ENCODE assay signal across 18 cellular contexts in genomic region chr6:87822011-87822410, GRCh38.
A peak's percentile ranks its signal among the peaks of the same experiment; 100 is the strongest.
DNase-seq lines count a peak whose midpoint lies in the region; ATAC-seq and TF ChIP-seq lines count a peak whose summit lies in the region.
"Had no signal": no experiment of that assay in that cellular context is flagged by ENCODE, and none has a peak within 500 bp of the region (broad histone marks: within the 10 kb centered on the region; RNA-seq: fewer than 3 reads in every experiment).

No MANE protein-coding gene starts in this region.

- H3K4me1 Mint-ChIP-seq in GM23338, result no peaks in the 10 kb centered on the region
- H3K4me1 Mint-ChIP-seq in mesothelial cell of epicardium, result peaks cover 46% of the 10 kb centered on the region
- H3K4me1 Mint-ChIP-seq in H9, result no peaks in the 10 kb centered on the region

- H3K27ac ChIP-seq in GM23338 (ENCODE audit: low read depth), result no peak overlapping the region
- H3K27ac ChIP-seq in hepatocyte, result peak overlapping the region; percentile 8
- no peak overlapping the region for H3K27ac ChIP-seq in H9 (ENCODE audit: insufficient read length, low read depth, low read length)
- H3K27ac ChIP-seq: HL-60, KMS-11 had no signal

- H2BK5ac ChIP-seq in H9 (ENCODE audit: insufficient read length, low read length), result no peak overlapping the region

- no peak overlapping the region for H3K14ac ChIP-seq in H9 (ENCODE audit: insufficient read depth, low read length)

- intact Hi-C loops in Right ventricle myocardium superior (cut with DNase I), result no loop called here

- H3K27me3 ChIP-seq in GM23338 (ENCODE audit: insufficient read depth) (no peaks in the 10 kb centered on the region), hepatocyte (no peaks in the 10 kb centered on the region), H9 (ENCODE audit: insufficient read depth, low read length) (no peaks in the 10 kb centered on the region)

- DNase-seq in GM23338 (ENCODE audit: low spot score), result no peak
- peak; percentile 17 for DNase-seq in dedifferentiated amniotic fluid mesenchymal stem cell (ENCODE audit: extremely low spot score)
- DNase-seq in hepatocyte (ENCODE audit: low spot score), result no peak
- no peak for DNase-seq in mesothelial cell of epicardium (ENCODE audit: low spot score in 2 of 2, unreplicated experiment in 2 of 2)
- no peak for DNase-seq in T1000 (lab: John Stamatoyannopoulos, UW)
- DNase-seq in Right ventricle myocardium superior, result no peak
- no peak for DNase-seq in H9
- DNase-seq: CD4-positive, CD25-positive, alpha-beta regulatory T cell; HFFc6; NCI-H1105; NCI-H2029 treated with DMSO at 0.1 percent for 48 hours; NCI-H2171; NCI-H524 treated with DMSO at 0.1 percent for 48 hours; NCI-H82 had no signal

- no peak overlapping the region for H3K4me3 Mint-ChIP-seq in GM23338
- no peak overlapping the region for H3K4me3 Mint-ChIP-seq in mesothelial cell of epicardium
- no peak overlapping the region for H3K4me3 Mint-ChIP-seq in H9
- H3K4me3 Mint-ChIP-seq: CD4-positive, CD25-positive, alpha-beta regulatory T cell; HFFc6 had no signal

- H3K27ac Mint-ChIP-seq in GM23338, result no peak overlapping the region
- peak overlapping the region; percentile 50 for H3K27ac Mint-ChIP-seq in mesothelial cell of epicardium
- H3K27ac Mint-ChIP-seq in H9, result no peak overlapping the region
- H3K27ac Mint-ChIP-seq: CD4-positive, CD25-positive, alpha-beta regulatory T cell; HFFc6 had no signal

- H3K4ac ChIP-seq in H9 (ENCODE audit: low read depth, low read length), result no peak overlapping the region

- no peak overlapping the region for H2AK5ac ChIP-seq in H9 (ENCODE audit: insufficient read length, low read length)

- no peaks in the 10 kb centered on the region for H3K79me1 ChIP-seq in H9 (ENCODE audit: insufficient read depth, low read depth, low read length, poor library complexity, severe bottlenecking)

- H2BK12ac ChIP-seq in H9 (ENCODE audit: insufficient read length, low read depth, low read length), result no peak overlapping the region

- H2AFZ ChIP-seq in GM23338 (peak overlapping the region; percentile 2; the same call in 1 of the 2 replicates), hepatocyte (no peak overlapping the region), H9 (ENCODE audit: low read length) (no peak overlapping the region)

- no peak overlapping the region for H4K91ac ChIP-seq in H9 (ENCODE audit: insufficient read length, low read depth, low read length)

- no peak for ATAC-seq in GM23338
- ATAC-seq in HG03280 (IDR thresholded peaks at IDR 0.05; ENCODE audit: unreplicated experiment), result no peak
- no peak for ATAC-seq in Right ventricle myocardium superior (ENCODE audit: poor library complexity)
- ATAC-seq: Panc1 had no signal

- no peaks in the 10 kb centered on the region for H3K23me2 ChIP-seq in H9 (ENCODE audit: insufficient read length, low read depth, low read length, poor library complexity, severe bottlenecking)

- H3K27me3 Mint-ChIP-seq in GM23338 (ENCODE audit: insufficient read depth, low read depth, poor library complexity), result peaks cover 2% of the 10 kb centered on the region
- no peaks in the 10 kb centered on the region for H3K27me3 Mint-ChIP-seq in mesothelial cell of epicardium (ENCODE audit: low read depth)
- no peaks in the 10 kb centered on the region for H3K27me3 Mint-ChIP-seq in H9 (ENCODE audit: low read depth)

- H2BK20ac ChIP-seq in H9 (ENCODE audit: low read depth, low read length, poor library complexity, severe bottlenecking), result no peak overlapping the region

- H3K9me3 ChIP-seq in hepatocyte (ENCODE audit: low read depth) (no peaks in the 10 kb centered on the region), H9 (ENCODE audit: control insufficient read depth, low read depth, low read length) (no peaks in the 10 kb centered on the region)

- TF ChIP-seq CTCF in GM23338 (conservative IDR thresholded peaks at IDR 0.05; ENCODE audit: low read depth in 2 of 2), result no peak
- TF ChIP-seq CTCF in hepatocyte (IDR thresholded peaks at IDR 0.05; ENCODE audit: poor library complexity), result no peak
- no peak for TF ChIP-seq CTCF in mesothelial cell of epicardium (IDR thresholded peaks at IDR 0.05; ENCODE audit: unreplicated experiment)
- no peak for TF ChIP-seq CTCF in H9 (conservative IDR thresholded peaks at IDR 0.05)

- H3F3A ChIP-seq in GM23338 (replicated peaks; ENCODE audit: low read depth), result no peaks in the 10 kb centered on the region

- no peak overlapping the region for H4K5ac ChIP-seq in H9 (ENCODE audit: insufficient read length, low read depth, low read length)

- H3K9me2 ChIP-seq in GM23338 (ENCODE audit: insufficient read depth), result no peaks in the 10 kb centered on the region
- no peaks in the 10 kb centered on the region for H3K9me2 ChIP-seq in hepatocyte (replicated peaks; ENCODE audit: insufficient read depth)

- H3K4me3 ChIP-seq in GM23338, result no peak overlapping the region
- H3K4me3 ChIP-seq in hepatocyte, result no peak overlapping the region

- H3K9me3 Mint-ChIP-seq in GM23338 (no peaks in the 10 kb centered on the region), mesothelial cell of epicardium (no peaks in the 10 kb centered on the region), H9 (no peaks in the 10 kb centered on the region)
- H3K9me3 Mint-ChIP-seq: HFFc6 had no signal

- H3K4me2 ChIP-seq in GM23338 (no peak overlapping the region), hepatocyte (no peak overlapping the region), H9 (ENCODE audit: insufficient read depth, insufficient read length, low read length) (no peak overlapping the region)
- H3K4me2 ChIP-seq: KMS-11 had no signal

- H3T11ph ChIP-seq in H9 (ENCODE audit: low read length), result no peak overlapping the region

- no peak overlapping the region for H2BK120ac ChIP-seq in H9 (ENCODE audit: low read depth, low read length, poor library complexity, severe bottlenecking)

- no peak overlapping the region for H3K18ac ChIP-seq in H9 (ENCODE audit: insufficient read length, low read depth, low read length)

- H3K4me1 ChIP-seq in GM23338 (ENCODE audit: insufficient read depth) (no peaks in the 10 kb centered on the region), hepatocyte (ENCODE audit: insufficient read depth) (peaks cover 29% of the 10 kb centered on the region), H9 (ENCODE audit: insufficient read depth, low read length) (no peaks in the 10 kb centered on the region)

- H3K36me3 ChIP-seq in GM23338 (ENCODE audit: insufficient read depth), result no peaks in the 10 kb centered on the region
- H3K36me3 ChIP-seq in hepatocyte (replicated peaks; ENCODE audit: insufficient read depth, low read depth), result no peaks in the 10 kb centered on the region

- H3K23ac ChIP-seq in H9 (ENCODE audit: insufficient read length, low read depth, low read length), result no peak overlapping the region

- no peaks in the 10 kb centered on the region for H3K79me2 ChIP-seq in GM23338 (replicated peaks; ENCODE audit: insufficient read depth)
- H3K79me2 ChIP-seq in hepatocyte, result no peaks in the 10 kb centered on the region
- H3K79me2 ChIP-seq in H9 (ENCODE audit: insufficient read depth, low read length), result no peaks in the 10 kb centered on the region

- no peak overlapping the region for H3K9ac ChIP-seq in H9 (ENCODE audit: extremely low read depth, insufficient read length, low read length)
- H3K9ac ChIP-seq: KMS-11 had no signal

- H4K8ac ChIP-seq in H9 (replicated peaks; ENCODE audit: insufficient read length, low read depth, low read length), result no peak overlapping the region

- no peak overlapping the region for H3K56ac ChIP-seq in H9 (ENCODE audit: insufficient read length, low read depth, low read length)

- H2BK15ac ChIP-seq in H9 (ENCODE audit: low read depth, low read length), result no peak overlapping the region

- H3K36me3 Mint-ChIP-seq in GM23338 (ENCODE audit: low read depth) (no peaks in the 10 kb centered on the region), mesothelial cell of epicardium (no peaks in the 10 kb centered on the region), H9 (ENCODE audit: insufficient read depth in 1 of 3, low read depth in 3 of 3) (no peaks in the 10 kb centered on the region)
- H3K36me3 Mint-ChIP-seq: CD4-positive, CD25-positive, alpha-beta regulatory T cell had no signal

- no peaks in the 10 kb centered on the region for H4K20me1 ChIP-seq in GM23338 (replicated peaks; ENCODE audit: insufficient read depth)
- H4K20me1 ChIP-seq in hepatocyte (ENCODE audit: insufficient read depth, poor library complexity, severe bottlenecking), result no peaks in the 10 kb centered on the region
- no peaks in the 10 kb centered on the region for H4K20me1 ChIP-seq in H9 (ENCODE audit: control insufficient read depth, insufficient read depth, insufficient read length)
